Comparison of ENCODE assay signal across 23 cellular contexts in genomic region chr3:197956070-197956469, GRCh38. TPM values are rescaled to one million over a fixed set of nuclear protein-coding genes. Genes with fewer than 3 reads are reported as not detected.
DNase-seq lines count a peak whose midpoint lies in the region; ATAC-seq and TF ChIP-seq lines count a peak whose summit lies in the region.
"Had no signal": no experiment of that assay in that cellular context is flagged by ENCODE, and none has a peak within 500 bp of the region (broad histone marks: within the 10 kb centered on the region; RNA-seq: fewer than 3 reads in every experiment).

No MANE protein-coding gene starts in this region.

- peaks cover 47% of the 10 kb centered on the region for H3K36me3 Mint-ChIP-seq in activated naive CD8-positive, alpha-beta T cell treated with anti-CD3 and anti-CD28 coated beads, Interleukin-2, amount 10 ng/mL, durations not matched to agents 7 days and 5 days
- peaks cover 46% of the 10 kb centered on the region for H3K36me3 Mint-ChIP-seq in nephron progenitor cell (ENCODE audit: low read depth)

- no peaks in the 10 kb centered on the region for H3K9me3 Mint-ChIP-seq in activated naive CD8-positive, alpha-beta T cell treated with anti-CD3 and anti-CD28 coated beads, Interleukin-2, amount 10 ng/mL, durations not matched to agents 7 days and 5 days
- no peaks in the 10 kb centered on the region for H3K9me3 Mint-ChIP-seq in nephron progenitor cell
- H3K9me3 Mint-ChIP-seq: natural killer cell treated with Interleukin-12 subunit alpha and Interleukin-12 subunit beta and Interleukin-15 and Interleukin-18, amount 100 ng/mL, for 72 hours; type B pancreatic cell had no signal

- ATAC-seq in SK-N-SH treated with all-trans-retinoic acid at 6 μM for 48 hours (no peak), HG03159 (IDR thresholded peaks at IDR 0.05; ENCODE audit: unreplicated experiment) (no peak)
- ATAC-seq in activated naive CD8-positive, alpha-beta T cell treated with anti-CD3 and anti-CD28 coated beads, Interleukin-2, amount 10 ng/mL, durations not matched to agents 7 days and 5 days (ENCODE audit: low read depth): no peak
- ATAC-seq: activated CD4-positive, CD25-positive, alpha-beta regulatory T cell treated with anti-CD3 and anti-CD28 coated beads, Interleukin-2, amount 50 U/mL, for 24 hours; natural killer cell treated with Interleukin-12 subunit alpha and Interleukin-12 subunit beta and Interleukin-15 and Interleukin-18, amount 100 ng/mL, for 72 hours; sciatic nerve had no signal

- CTCF ChIA-PET in SK-N-SH (lab: Yijun Ruan, JAX): interaction anchor here (0.6 kb wide), 1 partner anchor 9 kb away, joined by 4 read pairs; no protein-coding TSS in a partner anchor

- H3K4me2 ChIP-seq in SK-N-SH: no peak overlapping the region

- no peaks in the 10 kb centered on the region for H3K27me3 ChIP-seq in SK-N-SH (ENCODE audit: insufficient read depth)

- peaks cover 12 to 29% of the 10 kb centered on the region in 2 experiments; a peak in 2 of 4 replicates for H3K4me1 ChIP-seq in SK-N-SH (ENCODE audit: control insufficient read depth in 1 of 2, insufficient read depth in 2 of 2, low read depth in 1 of 2, low read length in 1 of 2)

- DNase-seq in SK-N-SH (no peak), M059J (ENCODE audit: low read depth) (peak; percentile 15), nephron progenitor cell (no peak), SIG-M5 (lab: John Stamatoyannopoulos, UW) (no peak), COLO829 (ENCODE audit: low spot score) (no peak)
- DNase-seq in activated naive CD8-positive, alpha-beta T cell treated with anti-CD3 and anti-CD28 coated beads, Interleukin-2, amount 10 ng/mL, durations not matched to agents 7 days and 5 days: no peak
- DNase-seq: activated naive CD4-positive, alpha-beta T cell treated with Interleukin-2 at 50 U/mL for 16 hours; activated T-cell treated with anti-CD3 and anti-CD28 coated beads, Interleukin-2, amount 50 U/mL, for 48 hours; anterior cingulate cortex; Caco-2; caudate nucleus; DND-41; Karpas-422; MV-4-11; NCI-H1694; NCI-H69; posterior cingulate gyrus had no signal

- no peaks in the 10 kb centered on the region for H3K9me2 ChIP-seq in SK-N-SH

- peaks cover 58% of the 10 kb centered on the region for H3K4me1 Mint-ChIP-seq in activated naive CD8-positive, alpha-beta T cell treated with anti-CD3 and anti-CD28 coated beads, Interleukin-2, amount 10 ng/mL, durations not matched to agents 7 days and 5 days
- H3K4me1 Mint-ChIP-seq in nephron progenitor cell: peaks cover 56% of the 10 kb centered on the region

- H3K4me3 ChIP-seq in SK-N-SH (ENCODE audit: low read depth in 2 of 2, low read length in 1 of 2): no peak overlapping the region

- H4K20me1 ChIP-seq in SK-N-SH (ENCODE audit: insufficient read depth): peaks cover 40% of the 10 kb centered on the region

- H3F3A ChIP-seq in SK-N-SH (replicated peaks; ENCODE audit: insufficient read depth): peaks cover 53% of the 10 kb centered on the region

- H3K9me3 ChIP-seq in SK-N-SH: no peaks in the 10 kb centered on the region
- H3K9me3 ChIP-seq: Caco-2 had no signal

- POLR2A ChIA-PET in SK-N-SH (lab: Yijun Ruan, JAX): interaction anchor here (0.6 kb wide), 1 partner anchor 26 kb away, joined by 3 read pairs; no protein-coding TSS in a partner anchor
- POLR2A ChIA-PET in activated naive CD8-positive, alpha-beta T cell treated with anti-CD3 and anti-CD28 coated beads, Interleukin-2, amount 10 ng/mL, durations not matched to agents 7 days and 5 days (lab: Charles Lee): no interaction called here

- no peak for TF ChIP-seq EP300 in SK-N-SH (IDR thresholded peaks at IDR 0.05; ENCODE audit: borderline replicate concordance in 1 of 2, low read depth in 1 of 2, low read length in 1 of 2)

- peaks cover 38 to 58% of the 10 kb centered on the region in 2 experiments for H3K36me3 ChIP-seq in SK-N-SH (replicated peaks in 1 of 2; ENCODE audit: control insufficient read depth in 1 of 2, insufficient read depth in 2 of 2, low read length in 1 of 2)

- H3K27me3 Mint-ChIP-seq in activated naive CD8-positive, alpha-beta T cell treated with anti-CD3 and anti-CD28 coated beads, Interleukin-2, amount 10 ng/mL, durations not matched to agents 7 days and 5 days: no peaks in the 10 kb centered on the region
- peaks cover 5% of the 10 kb centered on the region for H3K27me3 Mint-ChIP-seq in nephron progenitor cell (ENCODE audit: low read depth, poor library complexity)
- H3K27me3 Mint-ChIP-seq: natural killer cell treated with Interleukin-12 subunit alpha and Interleukin-12 subunit beta and Interleukin-15 and Interleukin-18, amount 100 ng/mL, for 72 hours; type B pancreatic cell had no signal

- H3K4me3 Mint-ChIP-seq in activated naive CD8-positive, alpha-beta T cell treated with anti-CD3 and anti-CD28 coated beads, Interleukin-2, amount 10 ng/mL, durations not matched to agents 7 days and 5 days: no peak overlapping the region
- H3K4me3 Mint-ChIP-seq in nephron progenitor cell: no peak overlapping the region
- H3K4me3 Mint-ChIP-seq: natural killer cell treated with Interleukin-12 subunit alpha and Interleukin-12 subunit beta and Interleukin-15 and Interleukin-18, amount 100 ng/mL, for 72 hours; type B pancreatic cell had no signal

- H3K79me2 ChIP-seq in SK-N-SH (ENCODE audit: insufficient read depth): peaks cover 40% of the 10 kb centered on the region

- H3K27ac ChIP-seq in SK-N-SH (ENCODE audit: low read depth in 2 of 2, low read length in 1 of 2): no peak overlapping the region

- TF ChIP-seq RAD21 in SK-N-SH (IDR thresholded peaks at IDR 0.05; ENCODE audit: low read length): no peak

- no peak for TF ChIP-seq CTCF in SK-N-SH (IDR thresholded peaks at IDR 0.05)
- no peak for TF ChIP-seq CTCF in nephron progenitor cell (IDR thresholded peaks at IDR 0.05)

- no peak overlapping the region for H3K9ac ChIP-seq in SK-N-SH

- H3K27ac Mint-ChIP-seq in activated naive CD8-positive, alpha-beta T cell treated with anti-CD3 and anti-CD28 coated beads, Interleukin-2, amount 10 ng/mL, durations not matched to agents 7 days and 5 days: peak overlapping the region; percentile 25
- peak overlapping the region; percentile 71 for H3K27ac Mint-ChIP-seq in nephron progenitor cell

- no peak overlapping the region for H2AFZ ChIP-seq in SK-N-SH (ENCODE audit: low read depth)

TF ChIP-seq in SK-N-SH treated with all-trans-retinoic acid at 6 μM for 48 hours, 23 proteins besides CTCF, POLR2A, EP300 and RAD21 (continues in another document):
- 0 out of 2 replicates have a peak, but pooled peaks have one; percentile 41 for TF ChIP-seq ESRRG (CRISPR knock-in tag; IDR thresholded peaks at IDR 0.05)
- no peak for TF ChIP-seq OSR1 (CRISPR knock-in tag; IDR thresholded peaks at IDR 0.05)
- peak; percentile 17; the same call in 1 of the 2 replicates for TF ChIP-seq CREB5 (CRISPR knock-in tag; IDR thresholded peaks at IDR 0.05; ENCODE audit: low read depth)

TF ChIP-seq in SK-N-SH, 30 proteins besides CTCF, POLR2A, EP300 and RAD21:
- no peak for TF ChIP-seq TEAD4 (IDR thresholded peaks at IDR 0.05; ENCODE audit: borderline replicate concordance, insufficient read depth)
- no peak for TF ChIP-seq FOXJ3 (CRISPR knock-in tag; IDR thresholded peaks at IDR 0.05)
- no peak for TF ChIP-seq IRF3 (IDR thresholded peaks at IDR 0.05; ENCODE audit: low read depth, low read length)

RNA-seq across cellular contexts. Expression of gene LMLN, which starts 3.9 kb away (rescaled TPM):
- 7.4 and 10.8 TPM in 2 replicates for polyA plus RNA-seq in SK-N-SH (2012; rRNA removed)
- 7.9 and 8.0 TPM in 2 replicates for polyA plus RNA-seq in SK-N-SH (2012; cell fraction: cytosol; rRNA removed)
- 8.5 and 11.1 TPM in 2 replicates for polyA plus RNA-seq in SK-N-SH (2012; cell fraction: nucleus; rRNA removed)
- total RNA-seq in M059J (2014; rRNA removed; shearing (Covaris generic)): 7.1 and 7.7 TPM in 2 replicates
- 1 to 10 TPM; 7.9 to 8.2 TPM for total RNA-seq in activated naive CD8-positive, alpha-beta T cell treated with anti-CD3 and anti-CD28 coated beads, Interleukin-2, amount 10 ng/mL, durations not matched to agents 7 days and 5 days

RNA-seq across cellular contexts. Expression of gene RPL35A, which starts 6.1 kb away (rescaled TPM):
- 875 and 919 TPM in 2 replicates for polyA plus RNA-seq in SK-N-SH (2012; rRNA removed)
- polyA plus RNA-seq in SK-N-SH (2012; cell fraction: cytosol; rRNA removed): 1,201 and 1,818 TPM in 2 replicates
- polyA plus RNA-seq in SK-N-SH (2012; cell fraction: nucleus; rRNA removed): 148 and 230 TPM in 2 replicates
- 851 and 1,020 TPM in 2 replicates for total RNA-seq in M059J (2014; rRNA removed; shearing (Covaris generic))
- 1,000 to 10,000 TPM; 1,037 to 1,049 TPM for total RNA-seq in activated naive CD8-positive, alpha-beta T cell treated with anti-CD3 and anti-CD28 coated beads, Interleukin-2, amount 10 ng/mL, durations not matched to agents 7 days and 5 days
